Comparison of ENCODE assay signal across 38 cellular contexts in the genomic region with DNA sequence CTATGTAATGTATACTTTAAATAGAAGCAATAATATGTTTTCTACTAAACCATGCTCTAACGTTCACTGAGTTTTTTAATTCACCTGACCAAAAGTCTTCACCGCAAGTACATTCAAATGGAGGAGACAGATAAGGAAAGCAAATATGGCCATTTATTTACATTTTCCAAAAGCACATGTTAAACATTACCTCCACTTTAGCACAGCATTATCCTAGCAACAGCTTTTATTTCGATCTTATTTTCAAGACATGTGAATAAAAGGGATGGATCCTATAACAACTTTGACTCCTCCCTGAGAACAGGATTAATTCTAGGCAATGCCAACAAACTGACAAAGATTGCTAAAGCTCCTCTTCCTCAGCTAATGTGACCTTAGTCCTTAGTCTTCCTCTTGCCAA. TPM values are rescaled to one million over a fixed set of nuclear protein-coding genes. Genes with fewer than 3 reads are reported as not detected.
"Had no signal": no experiment of that assay in that cellular context is flagged by ENCODE, and none has a peak within 500 bp of the region (broad histone marks: within the 10 kb centered on the region; RNA-seq: fewer than 3 reads in every experiment).

No MANE protein-coding gene starts in this region.

- H3K27me3 ChIP-seq: adrenal gland, body of pancreas, brain microvascular endothelial cell, breast epithelium had no signal

- H3K4me3 ChIP-seq: adrenal gland, body of pancreas, breast epithelium had no signal

- H3K36me3 ChIP-seq: adrenal gland, brain microvascular endothelial cell, breast epithelium had no signal

- H3K27ac ChIP-seq: adrenal gland, body of pancreas, brain microvascular endothelial cell, breast epithelium, VCaP had no signal

- FAIRE-seq: astrocyte, TTC549 had no signal

- H3K4me3 Mint-ChIP-seq: activated B cell treated with CpG ODN at 0.5 μM for 24 hours; activated CD4-positive, alpha-beta memory T cell treated with anti-CD3 and anti-CD28 coated beads for 36 hours; activated CD4-positive, alpha-beta T cell treated with anti-CD3 and anti-CD28 coated beads, Interleukin-2, amount 10 ng/mL, durations not matched to agents 24 days and 14 days; activated CD8-positive, alpha-beta T cell treated with anti-CD3 and anti-CD28 coated beads for 36 hours; activated naive CD4-positive, alpha-beta T cell treated with anti-CD3 and anti-CD28 coated beads for 36 hours; activated naive CD8-positive, alpha-beta T cell treated with anti-CD3 and anti-CD28 coated beads for 36 hours; activated T-cell treated with anti-CD3 and anti-CD28 coated beads, Interleukin-2, amount 50 U/mL, for 4 hours; activated T-cell treated with anti-CD3 and anti-CD28 coated beads, Interleukin-2, amount 50 U/mL, for 72 hours; activated T-helper 1 cell treated with anti-CD3 and anti-CD28 coated beads, Interleukin-12 subunit alpha, Interleukin-12 subunit beta, Interleukin-2, Interleukin-4 antibody, amounts not matched to agents 30 ng/mL and 10 ng/mL and 1 ng/mL, durations not matched to agents 14 hours and 24 hours and 36 hours; activated T-helper 17 cell treated with anti-CD3 and anti-CD28 coated beads, Interleukin-2, amount 50 U/mL, for 72 hours; T-cell; T-helper 17 cell had no signal

- ATAC-seq: activated CD8-positive, alpha-beta T cell treated with anti-CD3 and anti-CD28 coated beads for 36 hours; activated naive CD4-positive, alpha-beta T cell treated with anti-CD3 and anti-CD28 coated beads, Interleukin-2, amount 50 U/mL, for 72 hours; activated T-cell treated with anti-CD3 and anti-CD28 coated beads, Interleukin-2, amount 50 U/mL, for 4 hours; activated T-cell treated with anti-CD3 and anti-CD28 coated beads, Interleukin-2, amount 50 U/mL, for 72 hours; activated T-helper 17 cell treated with anti-CD3 and anti-CD28 coated beads, Interleukin-2, amount 50 U/mL, for 72 hours; body of pancreas; T-cell; T-helper 17 cell had no signal

- H3K4me1 Mint-ChIP-seq: activated B cell treated with CpG ODN at 0.5 μM for 24 hours; activated CD4-positive, alpha-beta T cell treated with anti-CD3 and anti-CD28 coated beads, Interleukin-2, amount 10 ng/mL, durations not matched to agents 24 days and 14 days; T-helper 17 cell had no signal

- H3K9me3 ChIP-seq: adrenal gland, body of pancreas, breast epithelium had no signal

- H3K4me1 ChIP-seq: adrenal gland, body of pancreas, breast epithelium had no signal

- H3K9me3 Mint-ChIP-seq: activated CD8-positive, alpha-beta T cell treated with anti-CD3 and anti-CD28 coated beads for 36 hours; activated naive CD4-positive, alpha-beta T cell treated with anti-CD3 and anti-CD28 coated beads for 36 hours had no signal

- DNase-seq: activated B cell treated with CpG ODN at 0.5 μM for 24 hours; activated CD4-positive, alpha-beta memory T cell treated with anti-CD3 and anti-CD28 coated beads for 36 hours; activated CD4-positive, alpha-beta T cell treated with anti-CD3 and anti-CD28 coated beads for 4 hours; activated CD4-positive, alpha-beta T cell treated with anti-CD3 and anti-CD28 coated beads, Interleukin-2, amount 10 ng/mL, durations not matched to agents 24 days and 14 days; activated CD4-positive, alpha-beta T cell treated with anti-CD3 and anti-CD28 coated beads, Interleukin-2, amount 50 U/mL, for 1 hour; activated CD4-positive, alpha-beta T cell treated with anti-CD3 and anti-CD28 coated beads, Interleukin-2, amount 50 U/mL, for 4 hours; activated CD4-positive, CD25-positive, alpha-beta regulatory T cell treated with anti-CD3 and anti-CD28 coated beads, Interleukin-2, amount 50 U/mL, for 72 hours; activated CD8-positive, alpha-beta memory T cell treated with anti-CD3 and anti-CD28 coated beads, Interleukin-2, amount 50 U/mL, for 4 hours; activated CD8-positive, alpha-beta T cell treated with anti-CD3 and anti-CD28 coated beads for 36 hours; activated effector memory CD4-positive, alpha-beta T cell treated with anti-CD3 and anti-CD28 coated beads, Interleukin-2, amount 50 U/mL, for 16 hours; activated gamma-delta T cell treated with Interleukin-2 at 50 U/mL for 16 hours; activated naive CD4-positive, alpha-beta T cell; activated naive CD4-positive, alpha-beta T cell treated with anti-CD3 and anti-CD28 coated beads for 36 hours; activated naive CD4-positive, alpha-beta T cell treated with anti-CD3 and anti-CD28 coated beads, Interleukin-2, amount 50 U/mL, for 16 hours; activated naive CD8-positive, alpha-beta T cell treated with anti-CD3 and anti-CD28 coated beads for 36 hours; activated T-cell treated with anti-CD3 and anti-CD28 coated beads for 4 hours; activated T-cell treated with anti-CD3 and anti-CD28 coated beads, Interleukin-2, amount 50 U/mL, for 1 hour; activated T-cell treated with anti-CD3 and anti-CD28 coated beads, Interleukin-2, amount 50 U/mL, for 4 hours; activated T-cell treated with anti-CD3 and anti-CD28 coated beads, Interleukin-2, amount 50 U/mL, for 72 hours; adrenal gland; amniotic stem cell; aorta; body of pancreas; brain microvascular endothelial cell; central memory CD4-positive, alpha-beta T cell; T-cell; T-helper 17 cell; T-helper 9 cell had no signal

- H3K36me3 Mint-ChIP-seq: activated CD4-positive, alpha-beta memory T cell treated with anti-CD3 and anti-CD28 coated beads for 36 hours; activated naive CD4-positive, alpha-beta T cell treated with anti-CD3 and anti-CD28 coated beads, Interleukin-2, amount 50 U/mL, for 72 hours; activated naive CD8-positive, alpha-beta T cell treated with anti-CD3 and anti-CD28 coated beads for 36 hours; T-cell had no signal

- H3K27ac Mint-ChIP-seq: activated B cell treated with CpG ODN at 0.5 μM for 24 hours; activated CD4-positive, alpha-beta memory T cell treated with anti-CD3 and anti-CD28 coated beads for 36 hours; activated CD4-positive, alpha-beta T cell treated with anti-CD3 and anti-CD28 coated beads, Interleukin-2, amount 10 ng/mL, durations not matched to agents 24 days and 14 days; activated CD8-positive, alpha-beta T cell treated with anti-CD3 and anti-CD28 coated beads for 36 hours; activated naive CD4-positive, alpha-beta T cell treated with anti-CD3 and anti-CD28 coated beads for 36 hours; activated naive CD4-positive, alpha-beta T cell treated with anti-CD3 and anti-CD28 coated beads, Interleukin-2, amount 50 U/mL, for 72 hours; activated naive CD8-positive, alpha-beta T cell treated with anti-CD3 and anti-CD28 coated beads for 36 hours; activated T-cell treated with anti-CD3 and anti-CD28 coated beads, Interleukin-2, amount 50 U/mL, for 72 hours; activated T-helper 1 cell treated with anti-CD3 and anti-CD28 coated beads, Interleukin-12 subunit alpha, Interleukin-12 subunit beta, Interleukin-2, Interleukin-4 antibody, amounts not matched to agents 30 ng/mL and 10 ng/mL and 1 ng/mL, durations not matched to agents 14 hours and 24 hours and 36 hours; activated T-helper 17 cell treated with anti-CD3 and anti-CD28 coated beads, Interleukin-2, amount 50 U/mL, for 72 hours; T-cell; T-helper 17 cell had no signal

RNA-seq across cellular contexts. Expression of a gene that starts 11.5 kb away (rescaled TPM):
- total RNA-seq: activated B cell treated with CpG ODN at 0.5 μM for 24 hours; activated CD4-positive, alpha-beta memory T cell treated with anti-CD3 and anti-CD28 coated beads for 36 hours; activated CD4-positive, alpha-beta T cell treated with anti-CD3 and anti-CD28 coated beads, Interleukin-2, amount 10 ng/mL, durations not matched to agents 24 days and 14 days; activated CD8-positive, alpha-beta memory T cell treated with anti-CD3 and anti-CD28 coated beads for 36 hours; activated CD8-positive, alpha-beta T cell treated with anti-CD3 and anti-CD28 coated beads for 36 hours; activated naive CD4-positive, alpha-beta T cell treated with anti-CD3 and anti-CD28 coated beads for 36 hours; activated naive CD4-positive, alpha-beta T cell treated with anti-CD3 and anti-CD28 coated beads, Interleukin-2, amount 50 U/mL, for 72 hours; activated naive CD8-positive, alpha-beta T cell treated with anti-CD3 and anti-CD28 coated beads for 36 hours; activated T-cell treated with anti-CD3 and anti-CD28 coated beads, Interleukin-2, amount 50 U/mL, for 4 hours; activated T-cell treated with anti-CD3 and anti-CD28 coated beads, Interleukin-2, amount 50 U/mL, for 72 hours; activated T-helper 1 cell treated with anti-CD3 and anti-CD28 coated beads, Interleukin-12 subunit alpha, Interleukin-12 subunit beta, Interleukin-2, Interleukin-4 antibody, amounts not matched to agents 30 ng/mL and 10 ng/mL and 1 ng/mL, durations not matched to agents 14 hours and 24 hours and 36 hours; activated T-helper 17 cell treated with anti-CD3 and anti-CD28 coated beads, Interleukin-2, amount 50 U/mL, for 72 hours; aorta; breast epithelium; T-cell; T-helper 1 cell treated with Interleukin-12 subunit alpha and Interleukin-12 subunit beta and Interleukin-4 antibody, amounts not matched to agents 30 ng/mL and 1 ng/mL, for 36 hours; T-helper 17 cell; T-helper 2 cell treated with Interferon-gamma antibody and Interleukin-4, amounts not matched to agents 100 ng/mL and 5 ng/mL, for 36 hours had no signal
